In genomic region chr6:155201461-155202226, GRCh38 we compare ENCODE assay signal across 9 cellular contexts.
DNase-seq lines count a peak whose midpoint lies in the region; ATAC-seq and TF ChIP-seq lines count a peak whose summit lies in the region.
"Had no signal": no experiment of that assay in that cellular context is flagged by ENCODE, and none has a peak within 500 bp of the region (broad histone marks: within the 10 kb centered on the region; RNA-seq: fewer than 3 reads in every experiment).

No MANE protein-coding gene starts in this region.

- H3F3A ChIP-seq in PC-9 (ENCODE audit: insufficient read depth, low read depth): peaks cover 15% of the 10 kb centered on the region

- no peak overlapping the region for H3K4me3 Mint-ChIP-seq in T-cell
- H3K4me3 Mint-ChIP-seq: activated CD4-positive, alpha-beta memory T cell treated with anti-CD3 and anti-CD28 coated beads for 36 hours had no signal

- H3K27ac Mint-ChIP-seq in T-cell: no peak overlapping the region
- H3K27ac Mint-ChIP-seq: activated CD4-positive, alpha-beta memory T cell treated with anti-CD3 and anti-CD28 coated beads for 36 hours had no signal

- no peaks in the 10 kb centered on the region for H3K9me3 ChIP-seq in PC-9 (ENCODE audit: insufficient read depth, low read depth)

- H2AFZ ChIP-seq in PC-9: no peak overlapping the region

- POLR2A ChIA-PET in PC-9 (lab: Charles Lee; ENCODE audit: unreplicated experiment) (interaction anchor here (0.5 to 1.0 kb wide), 5 partner anchors 16 to 239 kb away, joined by 3 to 13 read pairs (median 3); no protein-coding TSS in a partner anchor), T-cell (lab: Charles Lee) (interaction anchor here in 1 of 2 donors (0.6 kb wide), 1 partner anchor 771 kb away, joined by 4 read pairs; no protein-coding TSS in a partner anchor)

- no peaks in the 10 kb centered on the region for H3K27me3 ChIP-seq in PC-9 (ENCODE audit: insufficient read depth, low read depth)

- no peak for ATAC-seq in GM19397 (IDR thresholded peaks at IDR 0.05; ENCODE audit: unreplicated experiment)
- ATAC-seq in T-cell (replicated peaks in 1 of 4): no peak

- CTCF ChIA-PET in PC-9 (lab: Charles Lee): interaction anchor here (0.6 kb wide), 1 partner anchor 24 kb away, joined by 3 read pairs; no protein-coding TSS in a partner anchor
- CTCF ChIA-PET in T-cell (lab: Charles Lee): no interaction called here

- intact Hi-C loops in PC-9 (cut with micrococcal nuclease; ENCODE audit: unreplicated experiment): no loop called here

- peaks cover 21% of the 10 kb centered on the region for H3K4me1 ChIP-seq in PC-9 (replicated peaks; ENCODE audit: insufficient read depth)

- no peak for TF ChIP-seq CTCF in HFF-Myc (IDR thresholded peaks at IDR 0.05; ENCODE audit: low read depth, low read length, missing control alignments)
- no peak for TF ChIP-seq CTCF in PC-9 (conservative IDR thresholded peaks at IDR 0.05)

- H3K79me2 ChIP-seq in PC-9 (ENCODE audit: low read depth): no peaks in the 10 kb centered on the region

- H3K27ac ChIP-seq in PC-9: peak overlapping the region; percentile 78

- no peaks in the 10 kb centered on the region for H3K36me3 Mint-ChIP-seq in T-cell

- no peaks in the 10 kb centered on the region for H3K36me3 ChIP-seq in PC-9 (ENCODE audit: low read depth)

- H3K4me1 Mint-ChIP-seq in T-cell: no peaks in the 10 kb centered on the region

- H3K4me2 ChIP-seq in PC-9: peak overlapping the region; percentile 46

- H3K27me3 Mint-ChIP-seq in T-cell: peaks cover 0 to 6% of the 10 kb centered on the region in 2 donors
- H3K27me3 Mint-ChIP-seq: activated CD4-positive, alpha-beta memory T cell treated with anti-CD3 and anti-CD28 coated beads for 36 hours had no signal

- H3K4me3 ChIP-seq in HFF-Myc (replicated peaks; ENCODE audit: low read depth, low read length) (no peak overlapping the region), PC-9 (no peak overlapping the region)

- no peaks in the 10 kb centered on the region for H3K9me2 ChIP-seq in PC-9 (ENCODE audit: insufficient read depth)

- no TSS peak for BruUV-seq in PC-9 (replicated peaks; lab: Mats Ljungman, UMichigan)

- no peaks in the 10 kb centered on the region for H3K9me3 Mint-ChIP-seq in T-cell

- H4K20me1 ChIP-seq in PC-9 (ENCODE audit: insufficient read depth): no peaks in the 10 kb centered on the region

- DNase-seq in AG08395 (ENCODE audit: low spot score): peak; percentile 56
- DNase-seq in HFF-Myc (ENCODE audit: extremely low read depth, low read depth): peak; percentile 84
- peak; percentile 5 to 97 for DNase-seq in PC-9
- DNase-seq in hepatic stellate cell (ENCODE audit: low spot score): peak; percentile 65
- DNase-seq in MV-4-11 (lab: John Stamatoyannopoulos, UW): no peak
- no peak for DNase-seq in globus pallidus (ENCODE audit: low spot score)
- no peak for DNase-seq in T-cell
- DNase-seq: activated CD4-positive, alpha-beta memory T cell treated with anti-CD3 and anti-CD28 coated beads for 36 hours had no signal

Comparison
In these comparisons a context has a peak if more than half of its experiments do, and no peak if none do; other contexts are left out.
1. DNase-seq: peak in AG08395 (single experiment), HFF-Myc (single experiment), PC-9 (2 of 2) and hepatic stellate cell (single experiment); none in MV-4-11 (single experiment), globus pallidus (single experiment) and T-cell (0 of 34).